Comparison of ENCODE assay signal across 1 cellular context in genomic region chr4:185792384-185793146, GRCh38.
TF ChIP-seq lines count a peak whose summit lies in the region.

No MANE protein-coding gene starts in this region.

TF ChIP-seq in HepG2, 621 proteins besides CTCF, POLR2A, EP300 and RAD21 (continued from another document):
- TF ChIP-seq HOMEZ (CRISPR knock-in tag; IDR thresholded peaks at IDR 0.05; ENCODE audit: low read depth) (peak; percentile 86), MYPOP (CRISPR knock-in tag; IDR thresholded peaks at IDR 0.05) (peak; percentile 51; the same call in 1 of the 2 replicates), SMAD3 (CRISPR knock-in tag; IDR thresholded peaks at IDR 0.05) (peak; percentile 62; the same call in 1 of the 2 replicates), REPIN1 (CRISPR knock-in tag; IDR thresholded peaks at IDR 0.05; ENCODE audit: borderline replicate concordance, low read depth) (peak; percentile 46; the same call in 1 of the 2 replicates), CEBPG (CRISPR knock-in tag; IDR thresholded peaks at IDR 0.05) (0 out of 2 replicates have a peak, but pooled peaks have one; percentile 9), ZNF883 (CRISPR knock-in tag; IDR thresholded peaks at IDR 0.05; ENCODE audit: not compliant biosample characterization) (no peak), SMAD9 (CRISPR knock-in tag; IDR thresholded peaks at IDR 0.05) (no peak), BCL6 (CRISPR knock-in tag; IDR thresholded peaks at IDR 0.05) (0 out of 2 replicates have a peak, but pooled peaks have one; percentile 16), RXRB (CRISPR knock-in tag; IDR thresholded peaks at IDR 0.05; ENCODE audit: borderline replicate concordance) (peak; percentile 70), ETV5 (CRISPR knock-in tag; IDR thresholded peaks at IDR 0.05; ENCODE audit: borderline replicate concordance) (peak; percentile 10; the same call in 1 of the 2 replicates), SOX5 (CRISPR knock-in tag; IDR thresholded peaks at IDR 0.05; ENCODE audit: borderline replicate concordance) (peak; percentile 81; the same call in 1 of the 2 replicates), ZNF350 (CRISPR knock-in tag; IDR thresholded peaks at IDR 0.05; ENCODE audit: borderline replicate concordance, low read depth) (no peak), SALL1 (CRISPR knock-in tag; IDR thresholded peaks at IDR 0.05) (peak; percentile 26; the same call in 1 of the 2 replicates), HNF1A (IDR thresholded peaks at IDR 0.05; ENCODE audit: low read depth) (0 out of 2 replicates have a peak, but pooled peaks have one; percentile 28), HNF1A (CRISPR knock-in tag; IDR thresholded peaks at IDR 0.05; ENCODE audit: borderline replicate concordance) (no peak), TFAP4 (IDR thresholded peaks at IDR 0.05; ENCODE audit: borderline replicate concordance, low read depth) (peak; percentile 49; the same call in 1 of the 2 replicates), NCOA2 (CRISPR knock-in tag; IDR thresholded peaks at IDR 0.05) (peak; percentile 73), SIX4 (CRISPR knock-in tag; IDR thresholded peaks at IDR 0.05) (0 out of 2 replicates have a peak, but pooled peaks have one; percentile 43), ZSCAN9 (CRISPR knock-in tag; IDR thresholded peaks at IDR 0.05; ENCODE audit: borderline replicate concordance) (peak; percentile 45; the same call in 1 of the 2 replicates), HMG20A (CRISPR knock-in tag; IDR thresholded peaks at IDR 0.05; ENCODE audit: borderline replicate concordance) (peak; percentile 70; the same call in 1 of the 2 replicates), FOXA3 (CRISPR knock-in tag; IDR thresholded peaks at IDR 0.05) (peak; percentile 71), ZNF296 (CRISPR knock-in tag; conservative IDR thresholded peaks at IDR 0.05) (no peak), IRF2 (CRISPR knock-in tag; IDR thresholded peaks at IDR 0.05) (peak; percentile 58; the same call in 1 of the 2 replicates), RARA (CRISPR knock-in tag; IDR thresholded peaks at IDR 0.05) (peak; percentile 68; the same call in 1 of the 2 replicates), MIER3 (CRISPR knock-in tag; IDR thresholded peaks at IDR 0.05; ENCODE audit: borderline replicate concordance) (no peak), FOXO1 (CRISPR knock-in tag; IDR thresholded peaks at IDR 0.05) (peak; percentile 59; the same call in 1 of the 2 replicates), HOXA3 (CRISPR knock-in tag; IDR thresholded peaks at IDR 0.05) (peak; percentile 25; the same call in 1 of the 2 replicates), ASH2L (IDR thresholded peaks at IDR 0.05; ENCODE audit: insufficient read length, low read depth, low read length) (peak; percentile 17), HDAC2 (CRISPR knock-in tag; IDR thresholded peaks at IDR 0.05) (peak; percentile 59; the same call in 1 of the 2 replicates), TEF (CRISPR knock-in tag; IDR thresholded peaks at IDR 0.05) (no peak), ZBTB43 (CRISPR knock-in tag; conservative IDR thresholded peaks at IDR 0.05) (peak; percentile 57), PAXIP1 (CRISPR knock-in tag; conservative IDR thresholded peaks at IDR 0.05) (peak; percentile 39; the same call in 1 of the 2 replicates), PPARG (CRISPR knock-in tag; conservative IDR thresholded peaks at IDR 0.05) (0 out of 2 replicates have a peak, but pooled peaks have one; percentile 51), IKZF5 (CRISPR knock-in tag; IDR thresholded peaks at IDR 0.05) (0 out of 2 replicates have a peak, but pooled peaks have one; percentile 57), ELF3 (CRISPR knock-in tag; IDR thresholded peaks at IDR 0.05) (peak; percentile 84), CHD2 (IDR thresholded peaks at IDR 0.05; ENCODE audit: low read depth, low read length) (no peak), RCOR2 (CRISPR knock-in tag; IDR thresholded peaks at IDR 0.05) (0 out of 2 replicates have a peak, but pooled peaks have one; percentile 47), ZGPAT (CRISPR knock-in tag; IDR thresholded peaks at IDR 0.05) (0 out of 2 replicates have a peak, but pooled peaks have one; percentile 27), ZNF512 (CRISPR knock-in tag; IDR thresholded peaks at IDR 0.05) (peak; percentile 94), MXD4 (CRISPR knock-in tag; IDR thresholded peaks at IDR 0.05) (peak; percentile 54; the same call in 1 of the 2 replicates)
TF ChIP-seq in HepG2: peak in this region for 63.
